1 cellular context compared by ENCODE assay signal in genomic region chr2:120542911-120543527, GRCh38.
TF ChIP-seq lines count a peak whose summit lies in the region.

No MANE protein-coding gene starts in this region.

TF ChIP-seq in HepG2, 621 proteins besides CTCF, POLR2A, EP300 and RAD21 (continued from another document and continues in another):
- TF ChIP-seq ZBED4 (CRISPR knock-in tag; IDR thresholded peaks at IDR 0.05; ENCODE audit: borderline replicate concordance) (peak; percentile 55; the same call in 1 of the 2 replicates), ZNF326 (CRISPR knock-in tag; IDR thresholded peaks at IDR 0.05; ENCODE audit: borderline replicate concordance) (no peak), ZNF570 (CRISPR knock-in tag; IDR thresholded peaks at IDR 0.05; ENCODE audit: borderline replicate concordance) (no peak), SRSF1 (optimal IDR thresholded peaks at IDR 0.05; ENCODE audit: low read depth, low read length) (no peak), ATRX (CRISPR knock-in tag; IDR thresholded peaks at IDR 0.05; ENCODE audit: borderline replicate concordance) (no peak), BCL3 (CRISPR knock-in tag; IDR thresholded peaks at IDR 0.05) (no peak), ZNF510 (CRISPR knock-in tag; IDR thresholded peaks at IDR 0.05; ENCODE audit: low read depth) (no peak), ZNF543 (CRISPR knock-in tag; IDR thresholded peaks at IDR 0.05) (0 out of 2 replicates have a peak, but pooled peaks have one; percentile 54), GZF1 (CRISPR knock-in tag; IDR thresholded peaks at IDR 0.05) (no peak), NR1H2 (CRISPR knock-in tag; IDR thresholded peaks at IDR 0.05; ENCODE audit: borderline replicate concordance, low read depth) (no peak), ZNF569 (CRISPR knock-in tag; IDR thresholded peaks at IDR 0.05; ENCODE audit: borderline replicate concordance) (0 out of 2 replicates have a peak, but pooled peaks have one; percentile 46), ZNF446 (CRISPR knock-in tag; IDR thresholded peaks at IDR 0.05) (no peak), CREB3 (CRISPR knock-in tag; IDR thresholded peaks at IDR 0.05) (no peak), ZNF205 (CRISPR knock-in tag; IDR thresholded peaks at IDR 0.05) (no peak), CHCHD3 (CRISPR knock-in tag; IDR thresholded peaks at IDR 0.05) (no peak), CREBL2 (CRISPR knock-in tag; IDR thresholded peaks at IDR 0.05; ENCODE audit: borderline replicate concordance) (no peak), ZNF713 (CRISPR knock-in tag; IDR thresholded peaks at IDR 0.05) (no peak), ZEB1 (IDR thresholded peaks at IDR 0.05; ENCODE audit: insufficient replicate concordance, low read depth) (no peak), MXD4 (CRISPR knock-in tag; IDR thresholded peaks at IDR 0.05) (peak; percentile 55; the same call in 1 of the 2 replicates), KLF15 (CRISPR knock-in tag; IDR thresholded peaks at IDR 0.05; ENCODE audit: borderline replicate concordance) (no peak), ZFP82 (CRISPR knock-in tag; IDR thresholded peaks at IDR 0.05; ENCODE audit: borderline replicate concordance) (0 out of 2 replicates have a peak, but pooled peaks have one; percentile 82), ZNF597 (CRISPR knock-in tag; IDR thresholded peaks at IDR 0.05) (no peak), LRRFIP1 (CRISPR knock-in tag; conservative IDR thresholded peaks at IDR 0.05) (no peak), HNF4G (IDR thresholded peaks at IDR 0.05; ENCODE audit: borderline replicate concordance, low read depth, low read length) (no peak), HNF4G (CRISPR knock-in tag; IDR thresholded peaks at IDR 0.05; ENCODE audit: borderline replicate concordance, low read depth) (no peak; the same call in 1 of the 2 replicates), ZNF276 (CRISPR knock-in tag; IDR thresholded peaks at IDR 0.05; ENCODE audit: low read depth) (peak; percentile 78; the same call in 1 of the 2 replicates), ZNF775 (CRISPR knock-in tag; IDR thresholded peaks at IDR 0.05; ENCODE audit: borderline replicate concordance) (peak; percentile 71; the same call in 1 of the 2 replicates), HOXA5 (CRISPR knock-in tag; IDR thresholded peaks at IDR 0.05) (no peak), DPF2 (CRISPR knock-in tag; IDR thresholded peaks at IDR 0.05; ENCODE audit: borderline replicate concordance, low read depth) (no peak; the same call in 1 of the 2 replicates), ZNF646 (CRISPR knock-in tag; IDR thresholded peaks at IDR 0.05) (no peak), EED (CRISPR knock-in tag; IDR thresholded peaks at IDR 0.05) (peak; percentile 38; the same call in 1 of the 2 replicates), NFKB2 (CRISPR knock-in tag; IDR thresholded peaks at IDR 0.05; ENCODE audit: borderline replicate concordance) (no peak; the same call in 1 of the 2 replicates), IRX3 (CRISPR knock-in tag; IDR thresholded peaks at IDR 0.05; ENCODE audit: borderline replicate concordance, low read depth) (peak; percentile 84; the same call in 1 of the 2 replicates), TAF1 (CRISPR knock-in tag; IDR thresholded peaks at IDR 0.05) (no peak), ZNF790 (CRISPR knock-in tag; IDR thresholded peaks at IDR 0.05; ENCODE audit: borderline replicate concordance) (no peak), RARA (CRISPR knock-in tag; IDR thresholded peaks at IDR 0.05) (peak; percentile 23; the same call in 1 of the 2 replicates), FOXK2 (IDR thresholded peaks at IDR 0.05) (no peak), ZMYM3 (CRISPR knock-in tag; IDR thresholded peaks at IDR 0.05) (peak; percentile 55; the same call in 1 of the 2 replicates), HINFP (CRISPR knock-in tag; IDR thresholded peaks at IDR 0.05; ENCODE audit: low read depth) (peak; percentile 24; the same call in 1 of the 2 replicates), HIVEP1 (CRISPR knock-in tag; IDR thresholded peaks at IDR 0.05) (no peak), GTF3A (CRISPR knock-in tag; conservative IDR thresholded peaks at IDR 0.05) (no peak)
